Comparison of ENCODE assay signal across 17 cellular contexts in the genomic region with DNA sequence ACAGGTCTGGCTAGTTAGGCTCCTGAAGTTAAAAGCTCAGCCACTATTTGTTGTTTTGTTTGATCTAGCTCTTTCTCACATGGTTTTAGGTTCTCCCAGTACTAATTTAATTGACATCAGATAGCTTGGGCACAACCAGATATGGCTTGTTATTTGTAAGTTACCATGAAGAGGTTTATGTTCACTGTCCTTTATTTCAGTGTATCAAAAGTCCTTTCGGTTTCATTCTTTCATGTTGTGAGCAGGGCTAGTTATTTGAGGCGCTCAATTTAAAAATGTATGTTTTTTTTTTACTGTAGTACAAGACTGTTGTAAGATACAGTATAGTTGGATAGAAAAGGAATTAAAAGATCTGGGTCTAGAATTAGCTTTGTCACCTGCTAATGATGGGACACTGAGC. TPM values are rescaled to one million over a fixed set of nuclear protein-coding genes. Genes with fewer than 3 reads are reported as not detected.
DNase-seq lines count a peak whose midpoint lies in the region; ATAC-seq and TF ChIP-seq lines count a peak whose summit lies in the region.
"Had no signal": no experiment of that assay in that cellular context is flagged by ENCODE, and none has a peak within 500 bp of the region (broad histone marks: within the 10 kb centered on the region; RNA-seq: fewer than 3 reads in every experiment).

No MANE protein-coding gene starts in this region.

- H3K27me3 Mint-ChIP-seq in T-helper 17 cell: no peaks in the 10 kb centered on the region

- H3K4me1 Mint-ChIP-seq in T-helper 17 cell: peaks cover 48% of the 10 kb centered on the region

- H3K4me3 ChIP-seq in right atrium auricular region (no peak overlapping the region), endocrine pancreas (ENCODE audit: control insufficient read depth, insufficient read depth, low read length) (peak overlapping the region; percentile 20), upper lobe of right lung (no peak overlapping the region)
- H3K4me3 ChIP-seq: BLaER1 had no signal

- intact Hi-C loops in left ventricle myocardium superior (cut with micrococcal nuclease) (no loop called here), upper lobe of right lung (cut with DNase I) (no loop called here)

- H3K27me3 ChIP-seq in right atrium auricular region (no peaks in the 10 kb centered on the region), endocrine pancreas (ENCODE audit: control insufficient read depth, insufficient read depth, low read length) (no peaks in the 10 kb centered on the region), upper lobe of right lung (no peaks in the 10 kb centered on the region)
- H3K27me3 ChIP-seq: BLaER1 had no signal

- H3K27ac Mint-ChIP-seq in T-helper 17 cell: peak overlapping the region; percentile 71

- no peak for DNase-seq in right atrium auricular region (ENCODE audit: low spot score)
- no peak for DNase-seq in left ventricle myocardium superior
- DNase-seq in T-helper 17 cell: no peak
- DNase-seq in upper lobe of right lung: no peak
- no peak for DNase-seq in stimulated activated CD4-positive, alpha-beta T cell treated with anti-CD3 and anti-CD28 coated beads, Interleukin-2, amount 100 ng/mL, for 48 hours
- DNase-seq in DMS79 treated with DMSO at 0.1 percent for 48 hours (lab: John Stamatoyannopoulos, UW): no peak
- DNase-seq: amygdala; DMS53; left cardiac atrium; NCI-H187; stimulated activated CD4-positive, alpha-beta T cell treated with anti-CD3 and anti-CD28 coated beads, Interleukin-4, amount 100 ng/mL, for 4 hours had no signal

- peak overlapping the region; percentile 39 for H3K4me3 Mint-ChIP-seq in T-helper 17 cell

- peaks cover 10% of the 10 kb centered on the region for H3K36me3 ChIP-seq in right atrium auricular region
- H3K36me3 ChIP-seq in endocrine pancreas (ENCODE audit: control insufficient read depth, insufficient read depth, low read length): no peaks in the 10 kb centered on the region
- peaks cover 45% of the 10 kb centered on the region for H3K36me3 ChIP-seq in upper lobe of right lung

- no peak overlapping the region for H3K9ac ChIP-seq in endocrine pancreas (ENCODE audit: control insufficient read depth, insufficient read depth, low read length)
- H3K9ac ChIP-seq: BLaER1 had no signal

- H3K27ac ChIP-seq in right atrium auricular region (peak overlapping the region; percentile 14 to 57), upper lobe of right lung (no peak overlapping the region)
- H3K27ac ChIP-seq: BLaER1 had no signal

- peaks cover 6% of the 10 kb centered on the region for H3K36me3 Mint-ChIP-seq in T-helper 17 cell (ENCODE audit: low read depth)

- TF ChIP-seq CTCF in right atrium auricular region (IDR thresholded peaks at IDR 0.05) (no peak), upper lobe of right lung (IDR thresholded peaks at IDR 0.05) (no peak)

- ATAC-seq in left ventricle myocardium superior (no peak), T-helper 17 cell (peak; percentile 48), upper lobe of right lung (no peak)
- ATAC-seq: left cardiac atrium had no signal

- H3K4me1 ChIP-seq in right atrium auricular region (peaks cover 0 to 27% of the 10 kb centered on the region in 2 donors), endocrine pancreas (ENCODE audit: control insufficient read depth, insufficient read depth, low read length) (no peaks in the 10 kb centered on the region), upper lobe of right lung (peaks cover 3% of the 10 kb centered on the region)

- H3K9me3 ChIP-seq in right atrium auricular region (no peaks in the 10 kb centered on the region), T-helper 17 cell (ENCODE audit: control insufficient read depth, low read length, poor library complexity, severe bottlenecking) (no peaks in the 10 kb centered on the region), endocrine pancreas (ENCODE audit: control insufficient read depth, low read length) (no peaks in the 10 kb centered on the region), upper lobe of right lung (no peaks in the 10 kb centered on the region)
- H3K9me3 ChIP-seq: BLaER1 had no signal

RNA-seq across cellular contexts. Expression of a gene that starts 7.0 kb away (rescaled TPM):
- total RNA-seq in right atrium auricular region: not detected
- not detected for total RNA-seq in left ventricle myocardium superior
- not detected for total RNA-seq in T-helper 17 cell
- 0.69 TPM for total RNA-seq in upper lobe of right lung
- total RNA-seq: cerebellum, fibroblast of villous mesenchyme, left cardiac atrium, MCF 10A, osteocyte had no signal

RNA-seq across cellular contexts. Expression of a gene that starts 21.3 kb away (rescaled TPM):
- total RNA-seq in right atrium auricular region (100 to 1,000 TPM in 1 of 2 donors, 10 to 100 TPM in 1; 70.9 to 102 TPM), left ventricle myocardium superior (91.3 TPM), T-helper 17 cell (10 to 100 TPM; 69.5 to 78.3 TPM), upper lobe of right lung (52.5 TPM)

RNA-seq across cellular contexts. Expression of a gene that starts 36.6 kb away (rescaled TPM):
- 10 to 100 TPM in 1 of 2 donors, 1 to 10 TPM in 1; 9.8 to 69.0 TPM for total RNA-seq in right atrium auricular region
- 9.0 TPM for total RNA-seq in left ventricle myocardium superior
- 1 to 10 TPM; 4.8 to 5.8 TPM for total RNA-seq in T-helper 17 cell
- 21.5 TPM for total RNA-seq in upper lobe of right lung

RNA-seq across cellular contexts. Expression of a gene that starts 51.2 kb away (rescaled TPM):
- total RNA-seq in right atrium auricular region (10 to 100 TPM; 11.2 to 14.2 TPM), left ventricle myocardium superior (18.1 TPM), T-helper 17 cell (10 to 100 TPM; 14.2 to 22.5 TPM), upper lobe of right lung (14.2 TPM)

RNA-seq across cellular contexts. Expression of a gene that starts 55.8 kb away (rescaled TPM):
- total RNA-seq in right atrium auricular region: 100 to 1,000 TPM in 1 of 2 donors, 10 to 100 TPM in 1; 84.4 to 102 TPM
- total RNA-seq in left ventricle myocardium superior: 93.1 TPM
- total RNA-seq in T-helper 17 cell: 1 to 10 TPM in 1 of 2 donors, under 1 TPM in 1; 0.40 to 8.4 TPM
- total RNA-seq in upper lobe of right lung: 3.0 TPM
